Comparison of ENCODE assay signal across 16 cellular contexts in genomic region chr2:24209389-24210105, GRCh38. TPM values are rescaled to one million over a fixed set of nuclear protein-coding genes. Genes with fewer than 3 reads are reported as not detected.
"Had no signal": no experiment of that assay in that cellular context is flagged by ENCODE, and none has a peak within 500 bp of the region (broad histone marks: within the 10 kb centered on the region; RNA-seq: fewer than 3 reads in every experiment).

No MANE protein-coding gene starts in this region.

- H3K27ac Mint-ChIP-seq: activated B cell treated with CpG ODN at 0.5 μM for 24 hours; T-helper 2 cell treated with Interferon-gamma antibody and Interleukin-4, amounts not matched to agents 5 μg/mL and 100 μg/mL, for 36 hours had no signal

- H3K4me3 Mint-ChIP-seq: activated B cell treated with CpG ODN at 0.5 μM for 24 hours; central memory CD8-positive, alpha-beta T cell; T-helper 2 cell treated with Interferon-gamma antibody and Interleukin-4, amounts not matched to agents 5 μg/mL and 100 μg/mL, for 36 hours had no signal

- ATAC-seq: foreskin keratinocyte had no signal

- H3K9me3 Mint-ChIP-seq: activated B cell treated with CpG ODN at 0.5 μM for 24 hours; central memory CD8-positive, alpha-beta T cell; T-helper 2 cell treated with Interferon-gamma antibody and Interleukin-4, amounts not matched to agents 5 μg/mL and 100 μg/mL, for 36 hours had no signal

- H3K4me1 ChIP-seq: foreskin keratinocyte, tibial artery had no signal

- H3K27me3 Mint-ChIP-seq: activated B cell treated with CpG ODN at 0.5 μM for 24 hours; central memory CD8-positive, alpha-beta T cell had no signal

- H3K27ac ChIP-seq: brain microvascular endothelial cell, foreskin keratinocyte, skin epidermis, tibial artery had no signal

- H3K9me3 ChIP-seq: tibial artery had no signal

- H3K4me3 ChIP-seq: lung, skin epidermis, tibial artery had no signal

- H3K27me3 ChIP-seq: brain microvascular endothelial cell, foreskin keratinocyte, tibial artery had no signal

- DNase-seq: activated B cell treated with CpG ODN at 0.5 μM for 24 hours; activated CD4-positive, alpha-beta T cell treated with anti-CD3 and anti-CD28 coated beads for 48 hours; activated naive CD4-positive, alpha-beta T cell; anterior cingulate cortex; brain microvascular endothelial cell; cortex of kidney; effector CD4-positive, alpha-beta T cell; foreskin keratinocyte; stimulated activated CD4-positive, alpha-beta T cell treated with anti-CD3 and anti-CD28 coated beads, Interleukin-4, amount 100 ng/mL, for 24 hours; stimulated activated naive CD4-positive, alpha-beta T cell; tibial artery had no signal

RNA-seq across cellular contexts. Expression of gene FAM228A, which starts 34.7 kb away (rescaled TPM):
- total RNA-seq: activated B cell treated with CpG ODN at 0.5 μM for 24 hours; activated CD8-positive, alpha-beta memory T cell treated with anti-CD3 and anti-CD28 coated beads for 36 hours had no signal
